32 cellular contexts compared by ENCODE assay signal in genomic region chr6:17011985-17012384, GRCh38.
DNase-seq lines count a peak whose midpoint lies in the region; ATAC-seq, FAIRE-seq and TF ChIP-seq lines count a peak whose summit lies in the region.
"Had no signal": no experiment of that assay in that cellular context is flagged by ENCODE, and none has a peak within 500 bp of the region (broad histone marks: within the 10 kb centered on the region; RNA-seq: fewer than 3 reads in every experiment).

No MANE protein-coding gene starts in this region.

- H3K4me2 ChIP-seq in K562 (ENCODE audit: insufficient read depth, low read length), result no peak overlapping the region
- no peak overlapping the region for H3K4me2 ChIP-seq in fibroblast of lung (ENCODE audit: extremely low read depth, insufficient read depth, low read length)
- H3K4me2 ChIP-seq in neural progenitor cell, result no peak overlapping the region
- H3K4me2 ChIP-seq: BLaER1 had no signal

- no peak for FAIRE-seq in K562 (lab: Jason Lieb, UNC)
- FAIRE-seq: GM18507 had no signal

- H3K79me2 ChIP-seq in K562 (ENCODE audit: control insufficient read depth, insufficient read depth, low read length) (no peaks in the 10 kb centered on the region), fibroblast of lung (ENCODE audit: control insufficient read depth, insufficient read depth, low read length) (no peaks in the 10 kb centered on the region), neural progenitor cell (ENCODE audit: low read depth) (no peaks in the 10 kb centered on the region)

- CTCF ChIA-PET in K562 (lab: Yijun Ruan, JAX; ENCODE audit: low intra/inter-chr PET ratio), result no interaction called here

- H3K4me3 ChIP-seq in K562 (no peak overlapping the region), fibroblast of lung (replicated peaks in 1 of 4; ENCODE audit: control extremely low read depth in 1 of 4, insufficient read depth in 1 of 4, low read depth in 3 of 4, low read length in 4 of 4) (no peak overlapping the region), neural progenitor cell (no peak overlapping the region), transverse colon (no peak overlapping the region)
- H3K4me3 ChIP-seq: BLaER1, cardiac muscle cell, colonic mucosa, heart left ventricle, mucosa of descending colon had no signal

- no peak for ATAC-seq in K562
- no peak for ATAC-seq in GM18907 (IDR thresholded peaks at IDR 0.05; ENCODE audit: unreplicated experiment)
- ATAC-seq: activated CD8-positive, alpha-beta T cell treated with anti-CD3 and anti-CD28 coated beads, Interleukin-2, amount 10 ng/mL, durations not matched to agents 7 days and 5 days; activated T-helper 17 cell treated with anti-CD3 and anti-CD28 coated beads, Interleukin-2, amount 50 U/mL, for 72 hours; mucosa of descending colon; stimulated activated naive CD8-positive, alpha-beta T cell treated with anti-CD3 and anti-CD28 coated beads, Interleukin-15, amount 100 ng/mL, for 72 hours had no signal

- TF ChIP-seq EP300 in K562 (IDR thresholded peaks at IDR 0.05; ENCODE audit: low read length) (no peak), transverse colon (IDR thresholded peaks at IDR 0.05; ENCODE audit: low read depth) (no peak)

- H3K36me3 ChIP-seq in K562 (ENCODE audit: control insufficient read depth, insufficient read depth, low read length) (no peaks in the 10 kb centered on the region), fibroblast of lung (ENCODE audit: control insufficient read depth, insufficient read depth, low read length) (no peaks in the 10 kb centered on the region), neural progenitor cell (no peaks in the 10 kb centered on the region), transverse colon (no peaks in the 10 kb centered on the region)
- H3K36me3 ChIP-seq: BLaER1, cardiac muscle cell, colonic mucosa, heart left ventricle, WERI-Rb-1 had no signal

- DNase-seq in K562 (ENCODE audit: extremely low read depth in 1 of 4, low spot score in 3 of 4) (no peak), fibroblast of lung (ENCODE audit: low read depth in 2 of 2) (no peak), neural progenitor cell (ENCODE audit: low spot score) (no peak), transverse colon (no peak), MV-4-11 (lab: John Stamatoyannopoulos, UW) (no peak), HUDEP-2 (lab: John Stamatoyannopoulos, UW; ENCODE audit: unreplicated experiment in 76 of 76) (no peak)
- DNase-seq: activated CD4-positive, alpha-beta T cell treated with anti-CD3 and anti-CD28 coated beads for 4 hours; activated CD8-positive, alpha-beta T cell treated with anti-CD3 and anti-CD28 coated beads, Interleukin-2, amount 10 ng/mL, durations not matched to agents 7 days and 5 days; activated naive CD4-positive, alpha-beta T cell treated with anti-CD3 and anti-CD28 coated beads, Interleukin-2, amount 10 ng/mL, durations not matched to agents 7 days and 5 days; colonic mucosa; DMS153; effector memory CD4-positive, alpha-beta T cell; heart left ventricle; kidney glomerular epithelial cell; mucosa of descending colon; NCI-H1417 treated with DMSO at 0.1 percent for 48 hours; NCI-H2029 treated with DMSO at 0.1 percent for 48 hours; NCI-H2227 treated with DMSO at 0.1 percent for 48 hours; NCI-H526; SHP77; stimulated activated CD4-positive, alpha-beta T cell treated with anti-CD3 and anti-CD28 coated beads, Interleukin-12 subunit alpha, Interleukin-12 subunit beta, amount 100 ng/mL, for 4 hours; stimulated activated CD4-positive, alpha-beta T cell treated with anti-CD3 and anti-CD28 coated beads, Interleukin-2, amount 100 ng/mL, for 48 hours; stimulated activated naive CD8-positive, alpha-beta T cell treated with anti-CD3 and anti-CD28 coated beads, Interleukin-15, amount 100 ng/mL, for 72 hours; T1000 had no signal

- H2AFZ ChIP-seq in K562 (ENCODE audit: low read depth, low read length), result no peak overlapping the region
- peak overlapping the region; percentile 78 for H2AFZ ChIP-seq in fibroblast of lung (ENCODE audit: low read length)
- peak overlapping the region; percentile 84 for H2AFZ ChIP-seq in neural progenitor cell (replicated peaks)

- H3K27ac ChIP-seq in K562 (ENCODE audit: extremely low read depth, low read depth, low read length) (no peak overlapping the region), fibroblast of lung (ENCODE audit: insufficient read depth, low read length) (peak overlapping the region; percentile 75), neural progenitor cell (no peak overlapping the region), transverse colon (peak overlapping the region; percentile 52 to 70 (median 69))
- H3K27ac ChIP-seq: BLaER1, cardiac muscle cell, colonic mucosa, HL-60, WERI-Rb-1 had no signal

- no peak for TF ChIP-seq CTCF in K562 (IDR thresholded peaks at IDR 0.05 in 2 of 3, conservative IDR thresholded peaks at IDR 0.05 in 1 of 3; ENCODE audit: insufficient read depth in 2 of 3, low read depth in 1 of 3, low read length in 3 of 3)
- TF ChIP-seq CTCF in fibroblast of lung (conservative IDR thresholded peaks at IDR 0.05 in 1 of 2, IDR thresholded peaks at IDR 0.05 in 1 of 2; ENCODE audit: low read depth in 1 of 2, low read length in 2 of 2), result no peak
- TF ChIP-seq CTCF in neural progenitor cell (IDR thresholded peaks at IDR 0.05), result no peak
- no peak for TF ChIP-seq CTCF in transverse colon (IDR thresholded peaks at IDR 0.05)

- H3K4me1 Mint-ChIP-seq in neural progenitor cell, result no peaks in the 10 kb centered on the region
- H3K4me1 Mint-ChIP-seq: nephron progenitor cell had no signal

- H3K9me3 ChIP-seq in K562 (replicated peaks; ENCODE audit: control insufficient read depth, insufficient read depth, low read depth, low read length) (0 out of 2 replicates have a peak, but pooled peaks cover 2% of the 10 kb centered on the region), fibroblast of lung (ENCODE audit: control insufficient read depth, insufficient read depth, low read depth, low read length) (no peaks in the 10 kb centered on the region), neural progenitor cell (ENCODE audit: low read depth) (no peaks in the 10 kb centered on the region), transverse colon (no peaks in the 10 kb centered on the region)
- H3K9me3 ChIP-seq: colonic mucosa, mucosa of descending colon had no signal

- TF ChIP-seq POLR2A in K562 (conservative IDR thresholded peaks at IDR 0.05), result no peak
- no peak for TF ChIP-seq POLR2A in transverse colon (IDR thresholded peaks at IDR 0.05)

- WGBS in K562 (ENCODE audit: insufficient coverage, low coverage, missing lambda C conversion rate), result 0% methylated on average over 5 of the region's 5 CpGs
- WGBS in transverse colon (ENCODE audit: low coverage in 1 of 2), 2 donors, result 85 to 86% methylated on average over 4 to 5 of the region's 5 CpGs

- intact Hi-C loops in K562 (cut with micrococcal nuclease), result no loop called here
- intact Hi-C loops in transverse colon (cut with DNase I; ENCODE audit: low total_unique reads), result no loop called here

- H3K4me3 Mint-ChIP-seq in neural progenitor cell, result no peak overlapping the region
- H3K4me3 Mint-ChIP-seq: activated CD8-positive, alpha-beta T cell treated with anti-CD3 and anti-CD28 coated beads, Interleukin-2, amount 10 ng/mL, durations not matched to agents 7 days and 5 days; activated naive CD4-positive, alpha-beta T cell treated with anti-CD3 and anti-CD28 coated beads, Interleukin-2, amount 10 ng/mL, durations not matched to agents 7 days and 5 days; activated T-helper 17 cell treated with anti-CD3 and anti-CD28 coated beads, Interleukin-2, amount 50 U/mL, for 72 hours; nephron progenitor cell; stimulated activated naive CD8-positive, alpha-beta T cell treated with anti-CD3 and anti-CD28 coated beads, Interleukin-15, amount 100 ng/mL, for 72 hours had no signal

- no peaks in the 10 kb centered on the region for H3K9me1 ChIP-seq in K562 (ENCODE audit: control insufficient read depth, insufficient read depth, low read length)

- peaks cover 5% of the 10 kb centered on the region for H3K9me3 Mint-ChIP-seq in neural progenitor cell

- H3K36me3 Mint-ChIP-seq in neural progenitor cell, result no peaks in the 10 kb centered on the region

- H3K9ac ChIP-seq in K562 (ENCODE audit: insufficient read depth in 1 of 2, low read depth in 2 of 2, low read length in 2 of 2), result no peak overlapping the region
- H3K9ac ChIP-seq in fibroblast of lung (ENCODE audit: insufficient read depth, low read length), result no peak overlapping the region
- H3K9ac ChIP-seq in neural progenitor cell, result no peak overlapping the region
- H3K9ac ChIP-seq: BLaER1 had no signal

- H3K27me3 ChIP-seq in K562 (ENCODE audit: control insufficient read depth in 2 of 2, insufficient read depth in 2 of 2, low read length in 2 of 2), result peaks cover 0 to 26% of the 10 kb centered on the region in 2 experiments; a peak in 3 of 5 replicates
- no peaks in the 10 kb centered on the region for H3K27me3 ChIP-seq in fibroblast of lung (ENCODE audit: control insufficient read depth, insufficient read depth, low read length)
- H3K27me3 ChIP-seq in neural progenitor cell, result no peaks in the 10 kb centered on the region
- no peaks in the 10 kb centered on the region for H3K27me3 ChIP-seq in transverse colon
- H3K27me3 ChIP-seq: cardiac muscle cell, colonic mucosa had no signal

- H3F3A ChIP-seq in neural progenitor cell (ENCODE audit: low read depth), result no peaks in the 10 kb centered on the region

- no TSS peak for BruUV-seq in K562 (replicated peaks; lab: Mats Ljungman, UMichigan)

- no peaks in the 10 kb centered on the region for H3K27me3 Mint-ChIP-seq in neural progenitor cell (ENCODE audit: insufficient read depth, low read depth)

- H3K4me1 ChIP-seq in K562 (replicated peaks in 1 of 2; ENCODE audit: control insufficient read depth in 2 of 2, insufficient read depth in 2 of 2, low read length in 2 of 2), result peaks cover 0 to 6% of the 10 kb centered on the region in 2 experiments; a peak in 1 of 5 replicates
- peaks cover 26% of the 10 kb centered on the region for H3K4me1 ChIP-seq in fibroblast of lung (ENCODE audit: control insufficient read depth, extremely low read depth, insufficient read depth, low read length)
- no peaks in the 10 kb centered on the region for H3K4me1 ChIP-seq in neural progenitor cell
- H3K4me1 ChIP-seq in transverse colon, result no peaks in the 10 kb centered on the region
- H3K4me1 ChIP-seq: BLaER1, colonic mucosa had no signal

- POLR2A ChIA-PET in K562 (lab: Yijun Ruan, JAX), result no interaction called here

- H4K20me1 ChIP-seq in K562 (replicated peaks; ENCODE audit: control insufficient read depth, insufficient read depth, low read length) (no peaks in the 10 kb centered on the region), fibroblast of lung (ENCODE audit: control insufficient read depth, extremely low read depth, insufficient read depth, low read length) (no peaks in the 10 kb centered on the region), neural progenitor cell (ENCODE audit: low read depth) (no peaks in the 10 kb centered on the region)
- H4K20me1 ChIP-seq: BLaER1 had no signal

- H3K27ac Mint-ChIP-seq in neural progenitor cell, result no peak overlapping the region
- H3K27ac Mint-ChIP-seq: activated CD8-positive, alpha-beta T cell treated with anti-CD3 and anti-CD28 coated beads, Interleukin-2, amount 10 ng/mL, durations not matched to agents 7 days and 5 days; activated naive CD4-positive, alpha-beta T cell treated with anti-CD3 and anti-CD28 coated beads, Interleukin-2, amount 10 ng/mL, durations not matched to agents 7 days and 5 days; activated T-helper 17 cell treated with anti-CD3 and anti-CD28 coated beads, Interleukin-2, amount 50 U/mL, for 72 hours; nephron progenitor cell; stimulated activated naive CD8-positive, alpha-beta T cell treated with anti-CD3 and anti-CD28 coated beads, Interleukin-15, amount 100 ng/mL, for 72 hours had no signal

- TF ChIP-seq RAD21 in K562 (CRISPR knock-in tag; conservative IDR thresholded peaks at IDR 0.05 in 1 of 2, IDR thresholded peaks at IDR 0.05 in 1 of 2), result no peak

- in situ Hi-C loops in K562 (cut with MboI) (no loop called here), transverse colon (cut with MboI; ENCODE audit: low pct_ligation_motif_present in 1 of 4, low pct_unique_long_range_greater_than_20kb in 1 of 4, low sequenced_read_pairs in 3 of 4) (no loop called here)

Comparison
In these comparisons a context has a peak if more than half of its experiments do, and no peak if none do; other contexts are left out.
1. H3K27ac ChIP-seq: peak in fibroblast of lung (single experiment) and transverse colon (4 of 4); none in K562 (single experiment) and neural progenitor cell (single experiment).